21 cellular contexts compared by ENCODE assay signal in genomic region chr2:4340536-4340935, GRCh38.
"Had no signal": no experiment of that assay in that cellular context is flagged by ENCODE, and none has a peak within 500 bp of the region (broad histone marks: within the 10 kb centered on the region; RNA-seq: fewer than 3 reads in every experiment).

No MANE protein-coding gene starts in this region.

- H3K27me3 Mint-ChIP-seq: activated naive CD8-positive, alpha-beta T cell; natural killer cell treated with Interleukin-12 subunit alpha and Interleukin-12 subunit beta and Interleukin-15 and Interleukin-18, amount 100 ng/mL, for 72 hours; T-helper 17 cell had no signal

- DNase-seq: activated CD4-positive, alpha-beta T cell treated with anti-CD3 and anti-CD28 coated beads for 1 hour; activated CD4-positive, alpha-beta T cell treated with anti-CD3 and anti-CD28 coated beads, Interleukin-2, amount 50 U/mL, for 4 hours; activated T-cell treated with anti-CD3 and anti-CD28 coated beads for 4 hours; caudate nucleus; endodermal cell; heart right ventricle; immature natural killer cell; left cardiac atrium; stimulated activated CD4-positive, alpha-beta T cell treated with anti-CD3 and anti-CD28 coated beads, Interleukin-4, amount 100 ng/mL, for 24 hours; stomach; T-helper 17 cell had no signal

- H3K4me1 Mint-ChIP-seq: endodermal cell; immature natural killer cell; stimulated activated effector memory CD8-positive, alpha-beta T cell treated with anti-CD3 and anti-CD28 coated beads, Interleukin-12 subunit alpha, Interleukin-12 subunit beta, amount 100 ng/mL, for 72 hours; T-helper 17 cell had no signal

- ATAC-seq: esophagus mucosa; gastroesophageal sphincter; heart right ventricle; left cardiac atrium; natural killer cell treated with Interleukin-12 subunit alpha and Interleukin-12 subunit beta and Interleukin-15 and Interleukin-18, amount 100 ng/mL, for 72 hours; sciatic nerve; stimulated activated effector memory CD8-positive, alpha-beta T cell treated with anti-CD3 and anti-CD28 coated beads, Interleukin-12 subunit alpha, Interleukin-12 subunit beta, amount 100 ng/mL, for 72 hours; T-helper 17 cell had no signal

- H3K36me3 Mint-ChIP-seq: activated naive CD8-positive, alpha-beta T cell; immature natural killer cell; stimulated activated effector memory CD8-positive, alpha-beta T cell treated with anti-CD3 and anti-CD28 coated beads, Interleukin-12 subunit alpha, Interleukin-12 subunit beta, amount 100 ng/mL, for 72 hours had no signal

- FAIRE-seq: colon had no signal

- H3K9me3 ChIP-seq: neutrophil had no signal

- H3K4me3 ChIP-seq: gastroesophageal sphincter, heart right ventricle, stomach, vagina had no signal

- H3K27me3 ChIP-seq: gastroesophageal sphincter, heart right ventricle, neutrophil, stomach, vagina had no signal

- H3K36me3 ChIP-seq: gastroesophageal sphincter, heart right ventricle, neutrophil, stomach, vagina had no signal

- H3K27ac Mint-ChIP-seq: activated naive CD8-positive, alpha-beta T cell; endodermal cell; immature natural killer cell; natural killer cell treated with Interleukin-12 subunit alpha and Interleukin-12 subunit beta and Interleukin-15 and Interleukin-18, amount 100 ng/mL, for 72 hours; stimulated activated effector memory CD8-positive, alpha-beta T cell treated with anti-CD3 and anti-CD28 coated beads, Interleukin-12 subunit alpha, Interleukin-12 subunit beta, amount 100 ng/mL, for 72 hours; T-helper 17 cell had no signal

- H3K27ac ChIP-seq: gastroesophageal sphincter, heart right ventricle, neutrophil, stomach, vagina, VCaP had no signal

- H3K4me1 ChIP-seq: gastroesophageal sphincter, heart right ventricle, stomach, vagina had no signal

- H3K4me3 Mint-ChIP-seq: activated naive CD8-positive, alpha-beta T cell; endodermal cell; immature natural killer cell; natural killer cell treated with Interleukin-12 subunit alpha and Interleukin-12 subunit beta and Interleukin-15 and Interleukin-18, amount 100 ng/mL, for 72 hours; stimulated activated effector memory CD8-positive, alpha-beta T cell treated with anti-CD3 and anti-CD28 coated beads, Interleukin-12 subunit alpha, Interleukin-12 subunit beta, amount 100 ng/mL, for 72 hours; T-helper 17 cell had no signal
